Comparison of ENCODE assay signal across 8 cellular contexts in the genomic region with DNA sequence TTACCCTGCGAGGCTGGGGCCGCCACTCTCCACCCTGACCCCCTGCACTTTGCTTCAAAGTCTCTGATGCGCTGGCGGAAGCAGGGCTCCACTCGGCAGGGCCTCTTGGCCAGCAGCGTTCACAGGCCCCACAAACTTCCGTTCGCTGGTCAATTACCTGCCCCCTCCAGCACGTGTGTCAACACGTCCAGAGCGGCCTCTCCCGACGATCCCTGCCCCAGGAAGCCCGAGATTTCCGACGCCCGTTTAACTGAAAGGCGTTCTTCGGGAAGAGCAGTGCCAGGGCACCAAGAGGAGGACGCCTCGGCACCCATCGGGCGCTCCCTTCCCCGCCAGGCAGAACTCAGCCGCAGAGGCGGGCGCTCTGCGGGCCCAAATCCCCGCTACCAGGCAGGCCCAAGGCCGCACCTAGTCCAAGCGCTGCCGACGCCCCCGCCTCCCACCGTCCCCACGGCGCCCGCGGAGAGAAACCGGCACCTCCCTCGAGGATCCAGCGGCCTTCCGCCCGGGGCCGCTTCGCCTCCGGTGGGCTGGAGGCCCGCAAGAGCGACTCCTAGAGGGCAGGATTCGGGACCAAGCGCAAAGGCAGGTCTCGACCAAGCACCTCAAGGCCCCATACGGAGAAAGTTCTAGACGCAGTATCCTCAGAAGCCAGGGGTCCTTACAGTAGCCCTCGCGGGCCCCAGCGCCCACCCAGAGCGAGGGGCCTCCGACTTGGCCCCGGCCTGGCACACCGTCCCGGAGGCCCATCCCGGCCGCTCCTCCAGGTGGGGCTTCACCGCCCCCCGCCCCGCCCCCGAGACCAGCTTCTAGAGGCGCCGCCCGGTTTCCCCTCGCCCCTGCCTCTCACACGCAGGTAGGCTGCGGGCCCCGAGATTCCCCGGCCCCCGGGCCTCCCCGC. TPM values are rescaled to one million over a fixed set of nuclear protein-coding genes. Genes with fewer than 3 reads are reported as not detected.
DNase-seq lines count a peak whose midpoint lies in the region; ATAC-seq and TF ChIP-seq lines count a peak whose summit lies in the region.

No MANE protein-coding gene starts in this region.

- no peaks in the 10 kb centered on the region for H3K27me3 Mint-ChIP-seq in Calu3 (ENCODE audit: unreplicated experiment)

- H3K4me1 Mint-ChIP-seq in Calu3 (ENCODE audit: low read depth, unreplicated experiment), result peaks cover 20% of the 10 kb centered on the region

- TF ChIP-seq CTCF in Calu3 (IDR thresholded peaks at IDR 0.05; ENCODE audit: unreplicated experiment) (peak; percentile 38), RWPE2 (IDR thresholded peaks at IDR 0.05; ENCODE audit: poor library complexity, severe bottlenecking) (peak; percentile 40), ascending aorta (IDR thresholded peaks at IDR 0.05) (peak in 2 of 3 experiments; percentile 15 to 23)

- H3K27ac ChIP-seq in RWPE2 (ENCODE audit: poor library complexity, severe bottlenecking), result peak overlapping the region; percentile 83
- H3K27ac ChIP-seq in ascending aorta, result peak overlapping the region; percentile 88 to 89

- DNase-seq in Calu3, result peak; percentile 63
- DNase-seq in RWPE2 (ENCODE audit: low spot score), result no peak
- no peak for DNase-seq in ascending aorta (ENCODE audit: low spot score in 2 of 2)
- DNase-seq in iPS-NIHi11 (ENCODE audit: low spot score), result peak; percentile 65
- peak; percentile 42 for DNase-seq in stimulated activated CD4-positive, alpha-beta T cell treated with anti-CD3 and anti-CD28 coated beads, Interleukin-2, amount 100 ng/mL, for 4 hours (ENCODE audit: low read depth)
- DNase-seq in NCI-H2107 (lab: John Stamatoyannopoulos, UW), result no peak

- H3K9me3 Mint-ChIP-seq in Calu3 (ENCODE audit: low read depth, unreplicated experiment), result no peaks in the 10 kb centered on the region

- H3K9me3 ChIP-seq in RWPE2 (ENCODE audit: severe bottlenecking) (no peaks in the 10 kb centered on the region), ascending aorta (no peaks in the 10 kb centered on the region)

- H3K4me3 ChIP-seq in RWPE2 (ENCODE audit: severe bottlenecking) (peak overlapping the region; percentile 73), ascending aorta (peak overlapping the region; percentile 62 to 69)

- H3K36me3 ChIP-seq in RWPE2 (ENCODE audit: low read depth), result peaks cover 40% of the 10 kb centered on the region
- peaks cover 20% of the 10 kb centered on the region in 2 donors for H3K36me3 ChIP-seq in ascending aorta

- peak overlapping the region; percentile 79 for H3K27ac Mint-ChIP-seq in Calu3 (ENCODE audit: unreplicated experiment)

- peak; percentile 19 for ATAC-seq in GM19467 (IDR thresholded peaks at IDR 0.05; ENCODE audit: unreplicated experiment)
- ATAC-seq in HG03571 (IDR thresholded peaks at IDR 0.05; ENCODE audit: unreplicated experiment), result peak; percentile 20
- peak; percentile 38 for ATAC-seq in RWPE2 (ENCODE audit: low read depth)

- no TSS peak for BruUV-seq in Calu3 (replicated peaks; lab: Mats Ljungman, UMichigan)

- H3K4me1 ChIP-seq in RWPE2 (ENCODE audit: insufficient read depth, poor library complexity, severe bottlenecking) (peaks cover 12% of the 10 kb centered on the region), ascending aorta (peaks cover 8 to 26% of the 10 kb centered on the region in 2 donors)

- peak overlapping the region; percentile 84 for H3K4me3 Mint-ChIP-seq in Calu3 (ENCODE audit: low read depth, unreplicated experiment)

- intact Hi-C loops in Calu3 (cut with micrococcal nuclease; ENCODE audit: unreplicated experiment), result no loop called here
- intact Hi-C loops in ascending aorta (cut with DNase I), result loop anchor here (1.0 to 5.0 kb wide), 3 partner anchors 36 to 205 kb away; a partner anchor contains a TSS

- CTCF ChIA-PET in Calu3 (lab: Charles Lee), result interaction anchor here (0.6 to 1.0 kb wide), 4 partner anchors 13 to 15 kb away, joined by 3 read pairs; no protein-coding TSS in a partner anchor

- H3K27me3 ChIP-seq in RWPE2 (ENCODE audit: insufficient read depth, poor library complexity, severe bottlenecking) (no peaks in the 10 kb centered on the region), ascending aorta (no peaks in the 10 kb centered on the region)

- H3K36me3 Mint-ChIP-seq in Calu3 (ENCODE audit: insufficient read depth, unreplicated experiment), result peaks cover 55% of the 10 kb centered on the region

RNA-seq across cellular contexts. Expression of a gene that starts 0.6 kb away (rescaled TPM):
- total RNA-seq in Calu3 (2022) (371 and 407 TPM in 2 replicates), ascending aorta (63.0 TPM)

RNA-seq across cellular contexts. Expression of a gene that starts 1.1 kb away (rescaled TPM):
- 14.4 and 22.8 TPM in 2 replicates for total RNA-seq in Calu3 (2022)
- 14.7 TPM for total RNA-seq in ascending aorta

RNA-seq across cellular contexts. Expression of a gene that starts 35.9 kb away (rescaled TPM):
- total RNA-seq in Calu3 (2022) (24.6 and 27.4 TPM in 2 replicates), ascending aorta (44.2 TPM)

RNA-seq across cellular contexts. Expression of a gene that starts 40.4 kb away (rescaled TPM):
- total RNA-seq in Calu3 (2022) (37.5 and 49.2 TPM in 2 replicates), ascending aorta (99.1 TPM)

RNA-seq across cellular contexts. Expression of a gene that starts 50.0 kb away (rescaled TPM):
- total RNA-seq in Calu3 (2022) (1.1 TPM in 1 of 2 replicates, not detected in the other), ascending aorta (1.4 TPM)

Comparison
In these comparisons a context has a peak if more than half of its experiments do, and no peak if none do; other contexts are left out.
1. DNase-seq: peak in Calu3 (single experiment), iPS-NIHi11 (single experiment) and stimulated activated CD4-positive, alpha-beta T cell treated with anti-CD3 and anti-CD28 coated beads, Interleukin-2, amount 100 ng/mL, for 4 hours (single experiment); none in RWPE2 (single experiment), ascending aorta (0 of 2) and NCI-H2107 (single experiment).
2. Peak in every context shown above with its lines, with median percentiles within 50 percentile points of each other: CTCF ChIP-seq and ATAC-seq.